Comparison of ENCODE assay signal across 8 cellular contexts in the genomic region with DNA sequence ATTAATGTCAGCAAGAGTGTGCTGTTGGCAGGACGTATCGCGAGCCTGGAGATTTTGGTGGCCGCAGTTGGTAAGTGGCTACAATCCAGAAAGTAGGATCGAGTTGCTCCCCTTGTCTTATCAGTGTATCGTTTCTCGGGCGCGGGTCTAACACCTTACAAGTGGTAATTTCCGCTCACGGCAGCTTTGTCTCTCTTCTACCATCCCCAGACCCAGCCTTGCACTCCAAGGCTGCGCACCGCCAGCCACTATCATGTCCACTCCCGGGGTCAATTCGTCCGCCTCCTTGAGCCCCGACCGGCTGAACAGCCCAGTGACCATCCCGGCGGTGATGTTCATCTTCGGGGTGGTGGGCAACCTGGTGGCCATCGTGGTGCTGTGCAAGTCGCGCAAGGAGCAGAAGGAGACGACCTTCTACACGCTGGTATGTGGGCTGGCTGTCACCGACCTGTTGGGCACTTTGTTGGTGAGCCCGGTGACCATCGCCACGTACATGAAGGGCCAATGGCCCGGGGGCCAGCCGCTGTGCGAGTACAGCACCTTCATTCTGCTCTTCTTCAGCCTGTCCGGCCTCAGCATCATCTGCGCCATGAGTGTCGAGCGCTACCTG. TPM values are rescaled to one million over a fixed set of nuclear protein-coding genes. Genes with fewer than 3 reads are reported as not detected.
DNase-seq lines count a peak whose midpoint lies in the region; ATAC-seq, FAIRE-seq and TF ChIP-seq lines count a peak whose summit lies in the region.

No MANE protein-coding gene starts in this region.

- H3K56ac ChIP-seq in H9 (ENCODE audit: insufficient read length, low read depth, low read length) (no peak overlapping the region), H1 (replicated peaks; ENCODE audit: insufficient read length, low read depth, low read length) (no peak overlapping the region)

- TF ChIP-seq EP300 in H1 (IDR thresholded peaks at IDR 0.05; ENCODE audit: borderline replicate concordance in 1 of 2, low read depth in 2 of 2, low read length in 2 of 2): no peak

- H3K79me2 ChIP-seq in H9 (ENCODE audit: insufficient read depth, low read length): no peaks in the 10 kb centered on the region
- H3K79me2 ChIP-seq in H1 (ENCODE audit: control insufficient read depth in 1 of 2, insufficient read depth in 2 of 2, low read length in 2 of 2): no peaks in the 10 kb centered on the region

- TF ChIP-seq CTCF in H9 (conservative IDR thresholded peaks at IDR 0.05) (peak; percentile 41; the same call in 1 of the 3 replicates), WTC11 (IDR thresholded peaks at IDR 0.05) (no peak; the same call in 1 of the 2 replicates), H1 (IDR thresholded peaks at IDR 0.05; ENCODE audit: control extremely low read depth in 1 of 3, insufficient read depth in 1 of 3, low read depth in 1 of 3, low read length in 3 of 3) (peak in 2 of 3 experiments; percentile 43 to 44; a peak in 2 of 4 replicates), upper lobe of right lung (IDR thresholded peaks at IDR 0.05) (peak; percentile 14)

- H4K8ac ChIP-seq in H9 (replicated peaks; ENCODE audit: insufficient read length, low read depth, low read length) (no peak overlapping the region), H1 (ENCODE audit: extremely low read depth, insufficient read depth, low read length) (0 out of 2 replicates have a peak overlapping the region, but pooled peaks have one; percentile 66)

- H3K79me1 ChIP-seq in H9 (ENCODE audit: insufficient read depth, low read depth, low read length, poor library complexity, severe bottlenecking) (no peaks in the 10 kb centered on the region), H1 (ENCODE audit: low read depth, low read length) (no peaks in the 10 kb centered on the region)

- no CpG with 5 or more reads among the region's 37 CpGs for WGBS in H9 (ENCODE audit: extremely low coverage, insufficient read length, low lambda C conversion rate)
- 6% methylated on average over 37 of the region's 37 CpGs; no CpG with 5 or more reads in 1 of the 2 experiments for WGBS in H1 (ENCODE audit: extremely low coverage in 1 of 2, insufficient coverage in 1 of 2, insufficient read length in 1 of 2, insufficient replicate concordance in 2 of 2, low coverage in 1 of 2, low lambda C conversion rate in 2 of 2, missing lambda C conversion rate in 1 of 2), 2 experiments

- FAIRE-seq in H1 (lab: Jason Lieb, UNC): no peak

- H3K27me3 Mint-ChIP-seq in H9 (ENCODE audit: low read depth) (peaks cover 57% of the 10 kb centered on the region), WTC11 (ENCODE audit: low read depth) (peaks cover 76% of the 10 kb centered on the region)

- H3K4me2 ChIP-seq in H9 (ENCODE audit: insufficient read depth, insufficient read length, low read length) (peak overlapping the region; percentile 65), H1 (ENCODE audit: insufficient read depth in 1 of 2, low read depth in 2 of 2, low read length in 2 of 2) (peak overlapping the region; percentile 95 to 99)

- no peak overlapping the region for H2BK20ac ChIP-seq in H9 (ENCODE audit: low read depth, low read length, poor library complexity, severe bottlenecking)
- no peak overlapping the region; the same call in 1 of the 2 replicates for H2BK20ac ChIP-seq in H1 (ENCODE audit: low read length)

- H3K14ac ChIP-seq in H9 (ENCODE audit: insufficient read depth, low read length) (no peak overlapping the region), H1 (ENCODE audit: insufficient read length) (no peak overlapping the region)

- H2BK120ac ChIP-seq in H9 (ENCODE audit: low read depth, low read length, poor library complexity, severe bottlenecking) (no peak overlapping the region), H1 (replicated peaks; ENCODE audit: low read depth, low read length) (no peak overlapping the region)

- no peak overlapping the region for H2BK12ac ChIP-seq in H9 (ENCODE audit: insufficient read length, low read depth, low read length)
- no peak overlapping the region for H2BK12ac ChIP-seq in H1 (ENCODE audit: low read depth, low read length)

- no peak overlapping the region for H3K27ac Mint-ChIP-seq in H9
- no peak overlapping the region for H3K27ac Mint-ChIP-seq in WTC11

- peak; percentile 54 for DNase-seq in H9
- peak; percentile 42 for DNase-seq in WTC11 (ENCODE audit: low spot score)
- peak in 1 of 2 experiments; percentile 59 for DNase-seq in H1 (ENCODE audit: low read depth in 1 of 2, low spot score in 2 of 2)
- DNase-seq in upper lobe of right lung: peak; percentile 67
- no peak for DNase-seq in GM19240 (ENCODE audit: insufficient read length, low spot score)
- no peak for DNase-seq in NCI-H1105 treated with DMSO at 0.1 percent for 48 hours (lab: John Stamatoyannopoulos, UW)

- H3K9ac ChIP-seq in H9 (ENCODE audit: extremely low read depth, insufficient read length, low read length): no peak overlapping the region
- H3K9ac ChIP-seq in H1 (replicated peaks in 1 of 4; ENCODE audit: extremely low read depth in 1 of 4, low read depth in 3 of 4, low read length in 3 of 4): no peak overlapping the region; a peak in 1 of 7 replicates

- H4K5ac ChIP-seq in H9 (ENCODE audit: insufficient read length, low read depth, low read length) (no peak overlapping the region), H1 (ENCODE audit: insufficient read length, low read depth, low read length) (no peak overlapping the region)

- H4K20me1 ChIP-seq in H9 (ENCODE audit: control insufficient read depth, insufficient read depth, insufficient read length) (no peaks in the 10 kb centered on the region), H1 (replicated peaks in 1 of 2; ENCODE audit: control insufficient read depth in 1 of 2, insufficient read depth in 2 of 2, low read length in 2 of 2) (peaks cover 3 to 5% of the 10 kb centered on the region in 2 experiments)

- H3K27ac ChIP-seq in H9 (ENCODE audit: insufficient read length, low read depth, low read length) (no peak overlapping the region), H1 (ENCODE audit: low read depth, low read length) (no peak overlapping the region), muscle layer of duodenum (ENCODE audit: low read length) (peak overlapping the region; percentile 92), upper lobe of right lung (peak overlapping the region; percentile 76)

- H3K4me1 Mint-ChIP-seq in H9: peaks cover 39 to 43% of the 10 kb centered on the region in 2 experiments
- peaks cover 43% of the 10 kb centered on the region for H3K4me1 Mint-ChIP-seq in WTC11

- no peak overlapping the region for H2BK15ac ChIP-seq in H9 (ENCODE audit: low read depth, low read length)
- peak overlapping the region; percentile 62; the same call in 1 of the 2 replicates for H2BK15ac ChIP-seq in H1 (ENCODE audit: low read length)

- TF ChIP-seq RAD21 in H1 (IDR thresholded peaks at IDR 0.05 in 1 of 2, conservative IDR thresholded peaks at IDR 0.05 in 1 of 2; ENCODE audit: low read depth in 2 of 2, low read length in 2 of 2): peak; percentile 34 to 49; a peak in 3 of 4 replicates

- POLR2A ChIA-PET in WTC11 (lab: Charles Lee): no interaction called here
- POLR2A ChIA-PET in H1 (lab: Charles Lee; ENCODE audit: partially characterized antibody): interaction anchor here (1.4 kb wide), 1 partner anchor 150 kb away, joined by 4 read pairs; no protein-coding TSS in a partner anchor

- peaks cover 0 to 3% (median 0%) of the 10 kb centered on the region in 3 experiments; a peak in 1 of 7 replicates for H3K36me3 Mint-ChIP-seq in H9 (ENCODE audit: insufficient read depth in 1 of 3, low read depth in 3 of 3)
- no peaks in the 10 kb centered on the region for H3K36me3 Mint-ChIP-seq in WTC11

- no peak overlapping the region for H3T11ph ChIP-seq in H9 (ENCODE audit: low read length)

- H2BK5ac ChIP-seq in H9 (ENCODE audit: insufficient read length, low read length) (no peak overlapping the region), H1 (ENCODE audit: low read depth, low read length) (no peak overlapping the region)

- H4K91ac ChIP-seq in H9 (ENCODE audit: insufficient read length, low read depth, low read length): no peak overlapping the region
- H4K91ac ChIP-seq in H1 (replicated peaks; ENCODE audit: insufficient read length, low read length): no peak overlapping the region

- peaks cover 29% of the 10 kb centered on the region for H3K27me3 ChIP-seq in H9 (ENCODE audit: insufficient read depth, low read length)
- peaks cover 23 to 38% (median 29%) of the 10 kb centered on the region in 4 experiments for H3K27me3 ChIP-seq in H1 (replicated peaks in 1 of 4; ENCODE audit: control insufficient read depth in 3 of 4, extremely low read depth in 1 of 4, insufficient read depth in 3 of 4, low read length in 3 of 4)
- no peaks in the 10 kb centered on the region for H3K27me3 ChIP-seq in muscle layer of duodenum (ENCODE audit: low read depth, low read length)
- H3K27me3 ChIP-seq in upper lobe of right lung: peaks cover 8% of the 10 kb centered on the region

- H3K23ac ChIP-seq in H9 (ENCODE audit: insufficient read length, low read depth, low read length) (no peak overlapping the region), H1 (ENCODE audit: insufficient read length) (no peak overlapping the region)

- H3K4me1 ChIP-seq in H9 (ENCODE audit: insufficient read depth, low read length): peaks cover 5% of the 10 kb centered on the region; the same call in 1 of the 2 replicates
- peaks cover 5 to 18% (median 14%) of the 10 kb centered on the region in 4 experiments for H3K4me1 ChIP-seq in H1 (replicated peaks in 1 of 4; ENCODE audit: control insufficient read depth in 3 of 4, insufficient read depth in 4 of 4, low read length in 3 of 4)
- H3K4me1 ChIP-seq in muscle layer of duodenum (ENCODE audit: control insufficient read depth in 1 of 2, insufficient read depth in 2 of 2, low read length in 2 of 2): peaks cover 9 to 22% of the 10 kb centered on the region in 2 donors
- peaks cover 10% of the 10 kb centered on the region for H3K4me1 ChIP-seq in upper lobe of right lung

- no peak for TF ChIP-seq POLR2A in H1 (IDR thresholded peaks at IDR 0.05; ENCODE audit: control extremely low read depth in 1 of 2, low read depth in 2 of 2, low read length in 2 of 2)

- no peak overlapping the region for H2AK5ac ChIP-seq in H9 (ENCODE audit: insufficient read length, low read length)
- H2AK5ac ChIP-seq in H1 (ENCODE audit: low read depth, low read length): 0 out of 2 replicates have a peak overlapping the region, but pooled peaks have one; percentile 54

- ATAC-seq in WTC11 (peak; percentile 1; the same call in 1 of the 2 replicates), upper lobe of right lung (peak; percentile 0), GM21381 (IDR thresholded peaks at IDR 0.05; ENCODE audit: unreplicated experiment) (no peak)

- H2AFZ ChIP-seq in H9 (ENCODE audit: low read length) (no peak overlapping the region), H1 (ENCODE audit: low read length) (peak overlapping the region; percentile 89)

- CTCF ChIA-PET in WTC11 (lab: Charles Lee) (interaction anchor here (1.0 to 1.5 kb wide), 4 partner anchors 53 to 514 kb away, joined by 3 to 4 read pairs (median 3); no protein-coding TSS in a partner anchor), H1 (lab: Charles Lee; ENCODE audit: partially characterized antibody) (interaction anchor here (0.8 to 1.6 kb wide), 5 partner anchors 21 to 1082 kb away, joined by 3 to 5 read pairs (median 3); no protein-coding TSS in a partner anchor)

- intact Hi-C loops in upper lobe of right lung (cut with DNase I): loop anchor here (10.0 kb wide), 1 partner anchor 736 kb away; no protein-coding TSS in a partner anchor

- H3K4me3 ChIP-seq in H1 (ENCODE audit: extremely low read depth in 1 of 4, insufficient read depth in 2 of 4, low read depth in 3 of 4, low read length in 4 of 4) (peak overlapping the region; percentile 55 to 84 (median 78)), muscle layer of duodenum (ENCODE audit: low read depth in 1 of 2, low read length in 2 of 2) (peak overlapping the region; percentile 94 to 95), upper lobe of right lung (peak overlapping the region; percentile 88)

- no peak overlapping the region for H3K4ac ChIP-seq in H9 (ENCODE audit: low read depth, low read length)
- H3K4ac ChIP-seq in H1 (replicated peaks; ENCODE audit: insufficient read length, low read depth, low read length): no peak overlapping the region

- no peaks in the 10 kb centered on the region for H3K36me3 ChIP-seq in H1 (ENCODE audit: control insufficient read depth in 2 of 4, insufficient read depth in 4 of 4, low read length in 3 of 4)
- no peaks in the 10 kb centered on the region for H3K36me3 ChIP-seq in muscle layer of duodenum (ENCODE audit: control insufficient read depth in 1 of 2, insufficient read depth in 2 of 2, low read length in 2 of 2)
- peaks cover 6% of the 10 kb centered on the region for H3K36me3 ChIP-seq in upper lobe of right lung

- H3K18ac ChIP-seq in H9 (ENCODE audit: insufficient read length, low read depth, low read length) (no peak overlapping the region), H1 (ENCODE audit: extremely low read depth, low read length) (no peak overlapping the region)

- peaks cover 3% of the 10 kb centered on the region in 2 experiments; a peak in 3 of 5 replicates for H3K9me3 Mint-ChIP-seq in H9
- H3K9me3 Mint-ChIP-seq in WTC11: no peaks in the 10 kb centered on the region

- H3K9me3 ChIP-seq in H9 (ENCODE audit: control insufficient read depth, low read depth, low read length) (no peaks in the 10 kb centered on the region), H1 (ENCODE audit: insufficient read depth in 2 of 2, low read depth in 1 of 2, low read length in 1 of 2) (no peaks in the 10 kb centered on the region; a peak in 1 of 4 replicates), muscle layer of duodenum (ENCODE audit: control insufficient read depth in 1 of 2, low read length in 2 of 2) (no peaks in the 10 kb centered on the region), upper lobe of right lung (no peaks in the 10 kb centered on the region)

- H3K23me2 ChIP-seq in H9 (ENCODE audit: insufficient read length, low read depth, low read length, poor library complexity, severe bottlenecking): peaks cover 27% of the 10 kb centered on the region
- H3K23me2 ChIP-seq in H1 (ENCODE audit: low read depth, low read length): peaks cover 21% of the 10 kb centered on the region

- H3K4me3 Mint-ChIP-seq in H9 (peak overlapping the region; percentile 81 to 89), WTC11 (peak overlapping the region; percentile 85)

RNA-seq across cellular contexts. Expression of a gene that starts 1.1 kb away (rescaled TPM):
- total RNA-seq in H9 (2021) (0.35 and 0.37 TPM in 2 replicates), WTC11 (2021) (0.92 to 3.1 TPM (median 0.96 TPM) in 3 replicates), upper lobe of right lung (31.2 TPM)
- 0.76 and 1.9 TPM in 2 replicates for total RNA-seq in H1 (2021; fragmentation: NEBNext Ultra II Directional; extraction: Animal tissue kit (Norgen Biotek cat#: 25700))
- 1.2 and 2.7 TPM in 2 replicates for polyA plus RNA-seq in H1 (2011; rRNA removed)
- 0.54 TPM for polyA plus RNA-seq in H1 (2011; cell fraction: cytosol; rRNA removed)
- 1.9 TPM for polyA plus RNA-seq in H1 (2011; cell fraction: nucleus; rRNA removed)
- polyA plus RNA-seq in H1 (2012, experiment 1 of 2): 0.46 to 0.70 TPM (median 0.65 TPM) in 4 replicates
- polyA plus RNA-seq in H1 (2012, experiment 2 of 2): 0.18 TPM
- 1.9 TPM for polyA plus RNA-seq in H1 (2013, experiment 1 of 2)
- 1.8 TPM for polyA plus RNA-seq in H1 (2013, experiment 2 of 2)
- polyA minus RNA-seq in H1 (2011; rRNA and poly(A)+ RNA removed): 1.6 and 1.7 TPM in 2 replicates
- 3.2 TPM for polyA minus RNA-seq in H1 (2011; cell fraction: cytosol; rRNA and poly(A)+ RNA removed)
- polyA minus RNA-seq in H1 (2011; cell fraction: nucleus; rRNA and poly(A)+ RNA removed): 8.2 TPM

Comparison
In these comparisons a context has a peak if more than half of its experiments do, and no peak if none do; other contexts are left out.
1. DNase-seq: peak in H9 (single experiment), WTC11 (single experiment) and upper lobe of right lung (single experiment); none in GM19240 (single experiment) and NCI-H1105 treated with DMSO at 0.1 percent for 48 hours (single experiment).
2. H3K27ac ChIP-seq: peak in muscle layer of duodenum (single experiment) and upper lobe of right lung (single experiment); none in H9 (single experiment) and H1 (single experiment).
3. Peak in every context shown above with its lines, with median percentiles within 50 percentile points of each other: H3K4me3 ChIP-seq.